ENCODE assay signal across 1 cellular context in the genomic region with DNA sequence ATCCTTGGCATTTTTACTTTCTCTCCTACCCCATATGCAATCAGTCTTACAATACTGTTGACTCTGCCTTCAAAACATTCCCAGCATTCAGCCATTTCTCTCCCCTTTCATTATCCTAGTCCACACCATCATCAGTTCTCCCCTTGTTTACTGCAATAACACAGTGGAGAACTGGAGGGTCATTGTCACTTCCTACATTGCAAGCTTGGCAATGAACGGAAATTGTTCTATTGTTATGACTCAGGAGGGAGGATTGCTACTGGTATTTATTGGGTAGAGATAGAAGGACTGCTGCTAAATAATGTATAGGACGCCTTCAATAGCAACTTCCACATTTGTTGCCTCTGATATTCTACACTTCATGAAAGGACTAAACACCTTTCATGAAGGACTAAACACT.
TF ChIP-seq lines count a peak whose summit lies in the region.

No MANE protein-coding gene starts in this region.

TF ChIP-seq in H1, 55 proteins besides CTCF, POLR2A, EP300 and RAD21 (continued from another document):
- TF ChIP-seq, protein P1, sequence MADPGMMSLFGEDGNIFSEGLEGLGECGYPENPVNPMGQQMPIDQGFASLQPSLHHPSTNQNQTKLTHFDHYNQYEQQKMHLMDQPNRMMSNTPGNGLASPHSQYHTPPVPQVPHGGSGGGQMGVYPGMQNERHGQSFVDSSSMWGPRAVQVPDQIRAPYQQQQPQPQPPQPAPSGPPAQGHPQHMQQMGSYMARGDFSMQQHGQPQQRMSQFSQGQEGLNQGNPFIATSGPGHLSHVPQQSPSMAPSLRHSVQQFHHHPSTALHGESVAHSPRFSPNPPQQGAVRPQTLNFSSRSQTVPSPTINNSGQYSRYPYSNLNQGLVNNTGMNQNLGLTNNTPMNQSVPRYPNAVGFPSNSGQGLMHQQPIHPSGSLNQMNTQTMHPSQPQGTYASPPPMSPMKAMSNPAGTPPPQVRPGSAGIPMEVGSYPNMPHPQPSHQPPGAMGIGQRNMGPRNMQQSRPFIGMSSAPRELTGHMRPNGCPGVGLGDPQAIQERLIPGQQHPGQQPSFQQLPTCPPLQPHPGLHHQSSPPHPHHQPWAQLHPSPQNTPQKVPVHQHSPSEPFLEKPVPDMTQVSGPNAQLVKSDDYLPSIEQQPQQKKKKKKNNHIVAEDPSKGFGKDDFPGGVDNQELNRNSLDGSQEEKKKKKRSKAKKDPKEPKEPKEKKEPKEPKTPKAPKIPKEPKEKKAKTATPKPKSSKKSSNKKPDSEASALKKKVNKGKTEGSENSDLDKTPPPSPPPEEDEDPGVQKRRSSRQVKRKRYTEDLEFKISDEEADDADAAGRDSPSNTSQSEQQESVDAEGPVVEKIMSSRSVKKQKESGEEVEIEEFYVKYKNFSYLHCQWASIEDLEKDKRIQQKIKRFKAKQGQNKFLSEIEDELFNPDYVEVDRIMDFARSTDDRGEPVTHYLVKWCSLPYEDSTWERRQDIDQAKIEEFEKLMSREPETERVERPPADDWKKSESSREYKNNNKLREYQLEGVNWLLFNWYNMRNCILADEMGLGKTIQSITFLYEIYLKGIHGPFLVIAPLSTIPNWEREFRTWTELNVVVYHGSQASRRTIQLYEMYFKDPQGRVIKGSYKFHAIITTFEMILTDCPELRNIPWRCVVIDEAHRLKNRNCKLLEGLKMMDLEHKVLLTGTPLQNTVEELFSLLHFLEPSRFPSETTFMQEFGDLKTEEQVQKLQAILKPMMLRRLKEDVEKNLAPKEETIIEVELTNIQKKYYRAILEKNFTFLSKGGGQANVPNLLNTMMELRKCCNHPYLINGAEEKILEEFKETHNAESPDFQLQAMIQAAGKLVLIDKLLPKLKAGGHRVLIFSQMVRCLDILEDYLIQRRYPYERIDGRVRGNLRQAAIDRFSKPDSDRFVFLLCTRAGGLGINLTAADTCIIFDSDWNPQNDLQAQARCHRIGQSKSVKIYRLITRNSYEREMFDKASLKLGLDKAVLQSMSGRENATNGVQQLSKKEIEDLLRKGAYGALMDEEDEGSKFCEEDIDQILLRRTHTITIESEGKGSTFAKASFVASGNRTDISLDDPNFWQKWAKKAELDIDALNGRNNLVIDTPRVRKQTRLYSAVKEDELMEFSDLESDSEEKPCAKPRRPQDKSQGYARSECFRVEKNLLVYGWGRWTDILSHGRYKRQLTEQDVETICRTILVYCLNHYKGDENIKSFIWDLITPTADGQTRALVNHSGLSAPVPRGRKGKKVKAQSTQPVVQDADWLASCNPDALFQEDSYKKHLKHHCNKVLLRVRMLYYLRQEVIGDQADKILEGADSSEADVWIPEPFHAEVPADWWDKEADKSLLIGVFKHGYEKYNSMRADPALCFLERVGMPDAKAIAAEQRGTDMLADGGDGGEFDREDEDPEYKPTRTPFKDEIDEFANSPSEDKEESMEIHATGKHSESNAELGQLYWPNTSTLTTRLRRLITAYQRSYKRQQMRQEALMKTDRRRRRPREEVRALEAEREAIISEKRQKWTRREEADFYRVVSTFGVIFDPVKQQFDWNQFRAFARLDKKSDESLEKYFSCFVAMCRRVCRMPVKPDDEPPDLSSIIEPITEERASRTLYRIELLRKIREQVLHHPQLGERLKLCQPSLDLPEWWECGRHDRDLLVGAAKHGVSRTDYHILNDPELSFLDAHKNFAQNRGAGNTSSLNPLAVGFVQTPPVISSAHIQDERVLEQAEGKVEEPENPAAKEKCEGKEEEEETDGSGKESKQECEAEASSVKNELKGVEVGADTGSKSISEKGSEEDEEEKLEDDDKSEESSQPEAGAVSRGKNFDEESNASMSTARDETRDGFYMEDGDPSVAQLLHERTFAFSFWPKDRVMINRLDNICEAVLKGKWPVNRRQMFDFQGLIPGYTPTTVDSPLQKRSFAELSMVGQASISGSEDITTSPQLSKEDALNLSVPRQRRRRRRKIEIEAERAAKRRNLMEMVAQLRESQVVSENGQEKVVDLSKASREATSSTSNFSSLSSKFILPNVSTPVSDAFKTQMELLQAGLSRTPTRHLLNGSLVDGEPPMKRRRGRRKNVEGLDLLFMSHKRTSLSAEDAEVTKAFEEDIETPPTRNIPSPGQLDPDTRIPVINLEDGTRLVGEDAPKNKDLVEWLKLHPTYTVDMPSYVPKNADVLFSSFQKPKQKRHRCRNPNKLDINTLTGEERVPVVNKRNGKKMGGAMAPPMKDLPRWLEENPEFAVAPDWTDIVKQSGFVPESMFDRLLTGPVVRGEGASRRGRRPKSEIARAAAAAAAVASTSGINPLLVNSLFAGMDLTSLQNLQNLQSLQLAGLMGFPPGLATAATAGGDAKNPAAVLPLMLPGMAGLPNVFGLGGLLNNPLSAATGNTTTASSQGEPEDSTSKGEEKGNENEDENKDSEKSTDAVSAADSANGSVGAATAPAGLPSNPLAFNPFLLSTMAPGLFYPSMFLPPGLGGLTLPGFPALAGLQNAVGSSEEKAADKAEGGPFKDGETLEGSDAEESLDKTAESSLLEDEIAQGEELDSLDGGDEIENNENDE (IDR thresholded peaks at IDR 0.05; ENCODE audit: insufficient replicate concordance, low read length), result no peak
- TF ChIP-seq RFX5 (IDR thresholded peaks at IDR 0.05; ENCODE audit: borderline replicate concordance, low read depth, low read length), result no peak
- no peak for TF ChIP-seq EGR1 (IDR thresholded peaks at IDR 0.05; ENCODE audit: borderline replicate concordance, low read depth, low read length)
- TF ChIP-seq JUND (IDR thresholded peaks at IDR 0.05; ENCODE audit: low read length), result no peak
